ENCODE assay signal across 19 cellular contexts in the genomic region with DNA sequence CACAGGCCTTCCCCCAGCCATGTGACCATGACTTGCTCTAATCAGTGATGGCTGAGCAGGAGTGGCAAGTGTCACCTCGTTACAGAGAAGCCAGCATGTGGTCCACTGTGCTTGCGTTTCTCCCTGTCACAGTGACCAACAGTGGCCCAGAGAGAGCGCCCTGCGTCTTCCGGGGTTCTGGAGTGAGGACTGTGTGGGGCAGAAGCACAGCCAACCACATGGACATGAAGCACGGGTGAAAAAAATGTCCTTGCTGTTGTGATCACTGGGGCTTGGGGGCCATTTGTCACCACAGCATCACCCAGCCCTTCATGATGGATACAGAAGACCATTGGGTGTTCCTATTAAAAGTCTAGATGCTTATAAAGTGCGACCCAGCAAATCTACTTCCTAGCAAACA.
"Had no signal": no experiment of that assay in that cellular context is flagged by ENCODE, and none has a peak within 500 bp of the region (broad histone marks: within the 10 kb centered on the region; RNA-seq: fewer than 3 reads in every experiment).

No MANE protein-coding gene starts in this region.

- H3K4me3 ChIP-seq: adrenal gland, dorsolateral prefrontal cortex, esophagus squamous epithelium, gastrocnemius medialis, prostate gland, thyroid gland had no signal

- H3K27me3 ChIP-seq: thyroid gland had no signal

- H3K4me1 ChIP-seq: adrenal gland, esophagus squamous epithelium, gastrocnemius medialis, prostate gland, thyroid gland had no signal

- H3K36me3 ChIP-seq: adrenal gland, esophagus squamous epithelium, gastrocnemius medialis, prostate gland, thyroid gland had no signal

- H3K9me3 ChIP-seq: adrenal gland, gastrocnemius medialis, prostate gland, thyroid gland had no signal

- ATAC-seq: activated CD4-positive, CD25-positive, alpha-beta regulatory T cell treated with anti-CD3 and anti-CD28 coated beads, Interleukin-2, amount 50 U/mL, for 24 hours; gastrocnemius medialis; left cardiac atrium; SK-N-SH treated with all-trans-retinoic acid at 6 μM for 48 hours; stimulated activated naive CD8-positive, alpha-beta T cell treated with anti-CD3 and anti-CD28 coated beads, Interleukin-15, Interleukin-2, amounts not matched to agents 100 U/mL and 50 U/mL, for 24 hours had no signal

- H3K27ac ChIP-seq: adrenal gland, dorsolateral prefrontal cortex, esophagus squamous epithelium, gastrocnemius medialis, prostate gland, thyroid gland had no signal

- DNase-seq: activated CD4-positive, alpha-beta T cell treated with anti-CD3 and anti-CD28 coated beads, Interleukin-2, amount 50 U/mL, for 1 hour; activated gamma-delta T cell treated with Interleukin-2 at 50 U/mL for 16 hours; activated T-cell treated with anti-CD3 and anti-CD28 coated beads for 4 hours; adrenal gland; esophagus squamous epithelium; gastrocnemius medialis; hypothalamus; left cardiac atrium; mesenchymal stem cell; naive B cell; stimulated activated CD4-positive, alpha-beta T cell treated with anti-CD3 and anti-CD28 coated beads, Interleukin-12 subunit alpha, Interleukin-12 subunit beta, amount 100 ng/mL, for 4 hours; stimulated activated CD4-positive, alpha-beta T cell treated with anti-CD3 and anti-CD28 coated beads, Interleukin-4, amount 100 ng/mL, for 4 hours; stimulated activated naive CD8-positive, alpha-beta T cell treated with anti-CD3 and anti-CD28 coated beads, Interleukin-15, Interleukin-2, amounts not matched to agents 100 U/mL and 50 U/mL, for 24 hours; substantia nigra; thyroid gland had no signal
